Comparison of ENCODE assay signal across 1 cellular context in the genomic region with DNA sequence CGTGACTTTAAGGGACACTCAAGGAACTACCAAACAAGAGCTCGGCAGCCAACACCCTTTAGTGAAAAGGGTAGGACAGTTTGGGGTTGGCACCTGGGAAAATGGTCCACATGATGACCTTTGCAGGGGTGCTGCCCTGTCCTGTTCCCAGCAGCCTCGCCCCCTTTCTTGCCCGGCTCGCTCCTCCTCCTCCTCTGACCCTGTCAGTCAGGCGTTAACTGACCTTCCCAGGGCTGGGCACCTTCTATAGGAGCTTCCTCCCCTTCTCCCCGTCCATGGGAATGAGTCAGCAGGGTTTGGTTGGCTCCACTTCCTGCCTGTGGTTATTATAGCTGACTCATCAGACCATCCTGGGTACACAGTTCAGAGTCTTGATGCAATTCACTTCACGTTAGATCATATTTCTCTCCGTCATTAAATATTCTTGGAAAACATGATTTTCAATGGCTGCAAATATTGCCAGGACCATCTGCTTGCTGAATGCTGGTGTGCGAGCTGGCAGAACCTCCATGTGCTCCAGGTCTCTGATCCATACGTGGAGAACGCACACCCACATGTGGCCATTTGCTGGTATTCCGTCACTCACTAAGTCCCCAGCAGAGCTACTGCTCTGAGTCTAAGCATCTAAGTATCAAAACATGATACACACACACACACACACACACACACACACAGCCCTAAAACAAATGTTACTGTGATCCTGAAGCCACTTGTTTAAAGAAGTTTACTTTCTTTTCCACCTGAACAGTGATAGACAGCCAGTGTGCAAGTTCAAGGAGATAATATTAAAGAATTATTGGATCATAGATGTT.
TF ChIP-seq lines count a peak whose summit lies in the region.

No MANE protein-coding gene starts in this region.

TF ChIP-seq in SK-N-SH, 30 proteins besides CTCF, POLR2A, EP300 and RAD21 (continued from another document):
- TF ChIP-seq, protein P1, sequence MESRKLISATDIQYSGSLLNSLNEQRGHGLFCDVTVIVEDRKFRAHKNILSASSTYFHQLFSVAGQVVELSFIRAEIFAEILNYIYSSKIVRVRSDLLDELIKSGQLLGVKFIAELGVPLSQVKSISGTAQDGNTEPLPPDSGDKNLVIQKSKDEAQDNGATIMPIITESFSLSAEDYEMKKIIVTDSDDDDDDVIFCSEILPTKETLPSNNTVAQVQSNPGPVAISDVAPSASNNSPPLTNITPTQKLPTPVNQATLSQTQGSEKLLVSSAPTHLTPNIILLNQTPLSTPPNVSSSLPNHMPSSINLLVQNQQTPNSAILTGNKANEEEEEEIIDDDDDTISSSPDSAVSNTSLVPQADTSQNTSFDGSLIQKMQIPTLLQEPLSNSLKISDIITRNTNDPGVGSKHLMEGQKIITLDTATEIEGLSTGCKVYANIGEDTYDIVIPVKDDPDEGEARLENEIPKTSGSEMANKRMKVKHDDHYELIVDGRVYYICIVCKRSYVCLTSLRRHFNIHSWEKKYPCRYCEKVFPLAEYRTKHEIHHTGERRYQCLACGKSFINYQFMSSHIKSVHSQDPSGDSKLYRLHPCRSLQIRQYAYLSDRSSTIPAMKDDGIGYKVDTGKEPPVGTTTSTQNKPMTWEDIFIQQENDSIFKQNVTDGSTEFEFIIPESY (IDR thresholded peaks at IDR 0.05; ENCODE audit: borderline replicate concordance, low read depth), result peak; percentile 81; the same call in 1 of the 2 replicates
- TF ChIP-seq EZH2phosphoT487 (IDR thresholded peaks at IDR 0.05; ENCODE audit: borderline replicate concordance, low read depth), result no peak
- no peak for TF ChIP-seq GABPA (IDR thresholded peaks at IDR 0.05; ENCODE audit: low read depth)
- peak; percentile 88; the same call in 1 of the 2 replicates for TF ChIP-seq MEF2A (IDR thresholded peaks at IDR 0.05; ENCODE audit: borderline replicate concordance, low read depth)
- TF ChIP-seq FOXM1 (IDR thresholded peaks at IDR 0.05; ENCODE audit: low read depth), result no peak
- TF ChIP-seq CHD2 (IDR thresholded peaks at IDR 0.05; ENCODE audit: low read length, partially characterized antibody), result no peak
- 0 out of 2 replicates have a peak, but pooled peaks have one; percentile 19 for TF ChIP-seq YY1 (IDR thresholded peaks at IDR 0.05; ENCODE audit: low read depth)
- TF ChIP-seq RFX5 (IDR thresholded peaks at IDR 0.05; ENCODE audit: low read length), result no peak
- peak; percentile 99 for TF ChIP-seq FOSL2 (IDR thresholded peaks at IDR 0.05; ENCODE audit: borderline replicate concordance, low read depth)
- peak; percentile 95 for TF ChIP-seq NFIC (IDR thresholded peaks at IDR 0.05; ENCODE audit: borderline replicate concordance)
- TF ChIP-seq, protein P2, sequence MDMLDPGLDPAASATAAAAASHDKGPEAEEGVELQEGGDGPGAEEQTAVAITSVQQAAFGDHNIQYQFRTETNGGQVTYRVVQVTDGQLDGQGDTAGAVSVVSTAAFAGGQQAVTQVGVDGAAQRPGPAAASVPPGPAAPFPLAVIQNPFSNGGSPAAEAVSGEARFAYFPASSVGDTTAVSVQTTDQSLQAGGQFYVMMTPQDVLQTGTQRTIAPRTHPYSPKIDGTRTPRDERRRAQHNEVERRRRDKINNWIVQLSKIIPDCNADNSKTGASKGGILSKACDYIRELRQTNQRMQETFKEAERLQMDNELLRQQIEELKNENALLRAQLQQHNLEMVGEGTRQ (IDR thresholded peaks at IDR 0.05; ENCODE audit: borderline replicate concordance, low read depth, low read length), result no peak
- peak; percentile 27; the same call in 1 of the 2 replicates for TF ChIP-seq MXI1 (IDR thresholded peaks at IDR 0.05; ENCODE audit: low read depth, low read length)
- TF ChIP-seq, protein P3, sequence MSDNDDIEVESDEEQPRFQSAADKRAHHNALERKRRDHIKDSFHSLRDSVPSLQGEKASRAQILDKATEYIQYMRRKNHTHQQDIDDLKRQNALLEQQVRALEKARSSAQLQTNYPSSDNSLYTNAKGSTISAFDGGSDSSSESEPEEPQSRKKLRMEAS (IDR thresholded peaks at IDR 0.05; ENCODE audit: low read depth), result peak; percentile 84
- no peak for TF ChIP-seq FOXJ3 (CRISPR knock-in tag; IDR thresholded peaks at IDR 0.05)
- TF ChIP-seq SMC3 (IDR thresholded peaks at IDR 0.05; ENCODE audit: low read depth, low read length), result peak; percentile 83
- TF ChIP-seq RCOR1 (IDR thresholded peaks at IDR 0.05; ENCODE audit: low read length), result 0 out of 2 replicates have a peak, but pooled peaks have one; percentile 11
- peak; percentile 98 for TF ChIP-seq RXRA (IDR thresholded peaks at IDR 0.05; ENCODE audit: borderline replicate concordance, low read depth)
- no peak for TF ChIP-seq GATA2 (CRISPR knock-in tag; IDR thresholded peaks at IDR 0.05)
- TF ChIP-seq POLR2AphosphoS5 (IDR thresholded peaks at IDR 0.05; ENCODE audit: low read depth, low read length), result peak; percentile 77; the same call in 1 of the 2 replicates
- TF ChIP-seq TAF1 (IDR thresholded peaks at IDR 0.05; ENCODE audit: borderline replicate concordance, low read depth, low read length), result peak; percentile 48; the same call in 1 of the 2 replicates
- peak; percentile 97 for TF ChIP-seq TCF12 (IDR thresholded peaks at IDR 0.05)
- no peak for TF ChIP-seq NRF1 (IDR thresholded peaks at IDR 0.05; ENCODE audit: low read depth, low read length)
TF ChIP-seq in SK-N-SH: peak in this region for 19.
